9 cellular contexts compared by ENCODE assay signal in the genomic region with DNA sequence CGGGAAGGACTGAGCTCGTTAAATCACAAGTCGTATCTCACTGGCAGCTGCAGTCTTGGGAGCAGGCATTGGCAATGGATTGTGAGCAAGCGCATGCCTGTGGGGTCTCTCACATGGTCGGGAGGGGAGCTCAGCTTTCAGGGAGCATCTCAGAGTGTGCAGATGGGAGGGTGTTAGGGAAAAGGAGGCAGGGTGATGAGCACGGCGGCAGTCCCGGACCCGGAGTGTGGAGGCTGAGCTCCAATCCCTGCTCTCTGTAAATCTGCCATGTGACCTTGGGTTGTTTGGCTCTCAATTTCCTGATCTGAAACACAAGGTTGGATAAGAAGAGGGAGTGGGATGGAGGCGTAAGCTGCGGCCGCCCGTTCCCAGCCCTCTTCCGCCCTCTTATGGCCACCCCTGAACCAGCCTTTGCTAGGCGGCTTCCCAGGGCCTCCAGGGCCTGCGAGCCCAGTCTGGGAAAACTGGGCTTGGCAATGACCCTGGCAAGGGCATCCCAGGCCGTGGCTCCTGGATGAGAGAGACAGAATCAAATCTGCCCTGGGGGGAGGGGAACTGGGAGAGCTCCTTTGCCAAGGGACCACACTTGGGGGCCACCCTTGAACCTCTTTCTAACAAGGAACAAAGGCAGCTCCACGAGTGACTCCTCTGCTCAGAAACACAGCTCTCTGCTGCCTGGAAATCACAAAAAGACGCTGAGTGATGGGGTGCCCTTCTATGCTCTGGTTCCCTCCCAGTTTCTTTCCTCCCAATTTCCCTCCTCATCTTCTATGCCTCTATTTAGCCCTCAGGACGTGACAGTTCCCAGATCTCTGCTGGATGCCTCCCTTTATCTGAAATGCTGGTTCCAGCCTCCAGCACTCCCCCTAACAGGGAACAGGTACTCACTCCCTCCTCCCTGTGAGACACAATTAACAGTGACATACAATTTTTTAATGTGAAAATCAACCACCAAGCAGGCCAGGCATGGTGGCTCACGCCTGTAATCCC. TPM values are rescaled to one million over a fixed set of nuclear protein-coding genes. Genes with fewer than 3 reads are reported as not detected.
DNase-seq lines count a peak whose midpoint lies in the region; ATAC-seq and FAIRE-seq lines count a peak whose summit lies in the region.
"Had no signal": no experiment of that assay in that cellular context is flagged by ENCODE, and none has a peak within 500 bp of the region (broad histone marks: within the 10 kb centered on the region; RNA-seq: fewer than 3 reads in every experiment).

No MANE protein-coding gene starts in this region.

- intact Hi-C loops in activated CD4-positive, alpha-beta T cell treated with anti-CD3 and anti-CD28 coated beads for 36 hours (cut with DNase I, micrococcal nuclease), result loop anchor here (1.0 to 10.0 kb wide), 4 partner anchors 47 to 395 kb away; no protein-coding TSS in a partner anchor

- H3K4me3 Mint-ChIP-seq in activated CD4-positive, alpha-beta T cell treated with anti-CD3 and anti-CD28 coated beads for 36 hours, result no peak overlapping the region
- H3K4me3 Mint-ChIP-seq: dendritic cell treated with granulocyte-macrophage colony-stimulating factor and Interleukin-4, amounts not matched to agents 40 ng/mL and 50 ng/mL, for 4 days had no signal

- H3K27me3 Mint-ChIP-seq in activated CD4-positive, alpha-beta T cell treated with anti-CD3 and anti-CD28 coated beads for 36 hours, result peaks cover 20% of the 10 kb centered on the region

- H3K4me1 Mint-ChIP-seq in activated CD4-positive, alpha-beta T cell treated with anti-CD3 and anti-CD28 coated beads for 36 hours, result no peaks in the 10 kb centered on the region

- DNase-seq in activated CD4-positive, alpha-beta T cell treated with anti-CD3 and anti-CD28 coated beads for 36 hours, result peak; percentile 46
- no peak for DNase-seq in activated CD4-positive, alpha-beta T cell treated with anti-CD3 and anti-CD28 coated beads, Interleukin-2, amount 50 U/mL, for 1 hour
- DNase-seq in NCI-H1092 treated with DMSO at 0.1 percent for 48 hours (lab: John Stamatoyannopoulos, UW), result peak; percentile 74
- DNase-seq in UCSD-AML1 (lab: John Stamatoyannopoulos, UW; ENCODE audit: unreplicated experiment), result peak; percentile 40
- peak; percentile 86 for DNase-seq in fibroblast of peridontal ligament (ENCODE audit: extremely low read depth)
- DNase-seq in myocyte (ENCODE audit: low read depth), result peak; percentile 88
- DNase-seq in urothelium cell line (ENCODE audit: low spot score), result peak; percentile 88

- peak; percentile 30 for FAIRE-seq in urothelium cell line (lab: Jason Lieb, UNC)

- H3K9me3 Mint-ChIP-seq in activated CD4-positive, alpha-beta T cell treated with anti-CD3 and anti-CD28 coated beads for 36 hours (ENCODE audit: low read depth), result no peaks in the 10 kb centered on the region
- H3K9me3 Mint-ChIP-seq: dendritic cell treated with granulocyte-macrophage colony-stimulating factor and Interleukin-4, amounts not matched to agents 40 ng/mL and 50 ng/mL, for 4 days had no signal

- ATAC-seq in activated CD4-positive, alpha-beta T cell treated with anti-CD3 and anti-CD28 coated beads for 36 hours, result no peak
- no peak for ATAC-seq in GM18511 (IDR thresholded peaks at IDR 0.05; ENCODE audit: unreplicated experiment)

- no peaks in the 10 kb centered on the region for H3K36me3 Mint-ChIP-seq in activated CD4-positive, alpha-beta T cell treated with anti-CD3 and anti-CD28 coated beads for 36 hours (ENCODE audit: low read depth)

- no peak overlapping the region for H3K27ac Mint-ChIP-seq in activated CD4-positive, alpha-beta T cell treated with anti-CD3 and anti-CD28 coated beads for 36 hours
- H3K27ac Mint-ChIP-seq: dendritic cell treated with granulocyte-macrophage colony-stimulating factor and Interleukin-4, amounts not matched to agents 40 ng/mL and 50 ng/mL, for 4 days had no signal

- CTCF ChIA-PET in activated CD4-positive, alpha-beta T cell treated with anti-CD3 and anti-CD28 coated beads for 36 hours (lab: Charles Lee), result interaction anchor here (0.5 to 2.6 kb wide), 17 partner anchors 8 to 973 kb away, joined by 3 to 12 read pairs (median 4); no protein-coding TSS in a partner anchor

- POLR2A ChIA-PET in activated CD4-positive, alpha-beta T cell treated with anti-CD3 and anti-CD28 coated beads for 36 hours (lab: Charles Lee), result interaction anchor here (0.6 kb wide), 1 partner anchor 167 kb away, joined by 4 read pairs; no protein-coding TSS in a partner anchor

RNA-seq across cellular contexts. Expression of gene LOXL4, which starts 41.7 kb away (rescaled TPM):
- total RNA-seq in activated CD4-positive, alpha-beta T cell treated with anti-CD3 and anti-CD28 coated beads for 36 hours, result not detected
- 0.64 and 0.88 TPM in 2 replicates for total RNA-seq in myocyte
- 1.2 TPM for polyA plus RNA-seq in myocyte (2012)
